8 cellular contexts compared by ENCODE assay signal in genomic region chr21:17819878-17820232, GRCh38. TPM values are rescaled to one million over a fixed set of nuclear protein-coding genes. Genes with fewer than 3 reads are reported as not detected.
DNase-seq lines count a peak whose midpoint lies in the region; ATAC-seq and TF ChIP-seq lines count a peak whose summit lies in the region.

No MANE protein-coding gene starts in this region.

- H3K36me3 ChIP-seq in GM06990 (ENCODE audit: control insufficient read depth, insufficient read depth, low read length) (no peaks in the 10 kb centered on the region), esophagus (ENCODE audit: control insufficient read depth in 2 of 2, insufficient read depth in 2 of 2, low read length in 1 of 2) (no peaks in the 10 kb centered on the region), neutrophil (peaks cover 16% of the 10 kb centered on the region)

- no peak for TF ChIP-seq CTCF in GM06990 (IDR thresholded peaks at IDR 0.05; ENCODE audit: insufficient read depth, low read length, poor library complexity, severe bottlenecking)
- TF ChIP-seq CTCF in GM20000 (IDR thresholded peaks at IDR 0.05; ENCODE audit: extremely low read depth, missing control alignments): no peak
- TF ChIP-seq CTCF in neutrophil (IDR thresholded peaks at IDR 0.05): no peak

- no peaks in the 10 kb centered on the region for H3K27me3 ChIP-seq in GM06990 (replicated peaks; ENCODE audit: control insufficient read depth, insufficient read depth, low read length)
- H3K27me3 ChIP-seq in esophagus (ENCODE audit: control insufficient read depth in 1 of 2, insufficient read depth in 2 of 2, low read length in 2 of 2): no peaks in the 10 kb centered on the region
- H3K27me3 ChIP-seq in neutrophil: peaks cover 11% of the 10 kb centered on the region

- 1% methylated on average over 6 of the region's 6 CpGs for WGBS in esophagus, 2 donors

- peak overlapping the region; percentile 95 for H3K4me3 ChIP-seq in GM06990 (replicated peaks; ENCODE audit: low read depth, low read length)
- H3K4me3 ChIP-seq in esophagus (ENCODE audit: low read depth in 1 of 2, low read length in 2 of 2): peak overlapping the region; percentile 76 to 99
- peak overlapping the region; percentile 82 to 98 for H3K4me3 ChIP-seq in neutrophil (ENCODE audit: low read depth in 1 of 2, low read length in 1 of 2)

- H3K4me1 ChIP-seq in esophagus (ENCODE audit: control insufficient read depth in 2 of 2, insufficient read depth in 2 of 2, low read length in 1 of 2) (no peaks in the 10 kb centered on the region), neutrophil (ENCODE audit: control insufficient read depth in 1 of 2, insufficient read depth in 1 of 2, low read depth in 1 of 2, low read length in 1 of 2) (peaks cover 28% of the 10 kb centered on the region in 2 experiments)

- peak overlapping the region; percentile 95 for H3K27ac ChIP-seq in esophagus (ENCODE audit: low read depth in 2 of 2, low read length in 1 of 2)
- peak overlapping the region; percentile 89 for H3K27ac ChIP-seq in neutrophil

- no peak for DNase-seq in GM06990 (ENCODE audit: extremely low read depth, insufficient read length)
- peak; percentile 79 for DNase-seq in GM20000 (ENCODE audit: low spot score)
- DNase-seq in SKM-1 treated with dmso at 0.1 percent for 144 hours (lab: John Stamatoyannopoulos, UW; ENCODE audit: unreplicated experiment): peak; percentile 71
- no peak for DNase-seq in ecto neural progenitor cell (ENCODE audit: low spot score)
- no peak for DNase-seq in UCSD-AML1 (lab: John Stamatoyannopoulos, UW; ENCODE audit: unreplicated experiment)

- no peaks in the 10 kb centered on the region for H3K9me3 ChIP-seq in esophagus (ENCODE audit: control insufficient read depth in 2 of 2, insufficient read depth in 1 of 2, low read depth in 1 of 2, low read length in 1 of 2)
- H3K9me3 ChIP-seq in neutrophil: no peaks in the 10 kb centered on the region

- peak; percentile 66 for ATAC-seq in HG03520 (IDR thresholded peaks at IDR 0.05; ENCODE audit: unreplicated experiment)

RNA-seq across cellular contexts. Expression of gene C21orf91, which starts 0.7 kb away (rescaled TPM):
- polyA plus RNA-seq in esophagus: 1 to 10 TPM; 2.7 to 4.8 TPM

Comparison
In these comparisons a context has a peak if more than half of its experiments do, and no peak if none do; other contexts are left out.
1. DNase-seq: peak in GM20000 (single experiment) and SKM-1 treated with dmso at 0.1 percent for 144 hours (single experiment); none in GM06990 (single experiment), ecto neural progenitor cell (single experiment) and UCSD-AML1 (single experiment).
2. Peak in every context shown above with its lines, with median percentiles within 50 percentile points of each other: H3K4me3 ChIP-seq.